In genomic region chr17:48541574-48542113, GRCh38 we compare ENCODE assay signal across 8 cellular contexts.
DNase-seq lines count a peak whose midpoint lies in the region; ATAC-seq and FAIRE-seq lines count a peak whose summit lies in the region.

No MANE protein-coding gene starts in this region.

- no peaks in the 10 kb centered on the region for H3K36me3 ChIP-seq in ES-I3 (ENCODE audit: insufficient read depth, low read length)

- ATAC-seq in HG03280 (IDR thresholded peaks at IDR 0.05; ENCODE audit: unreplicated experiment) = no peak

- H3K9me3 ChIP-seq in ES-I3 (ENCODE audit: control insufficient read depth, insufficient read depth, low read length) = no peaks in the 10 kb centered on the region

- FAIRE-seq in RCC 7860 (lab: Jason Lieb, UNC) = no peak

- H3K9ac ChIP-seq in ES-I3 (ENCODE audit: low read depth, low read length) = peak overlapping the region; percentile 63

- H3K4me1 ChIP-seq in ES-I3 (ENCODE audit: insufficient read depth, low read length) = peaks cover 28% of the 10 kb centered on the region

- DNase-seq in RCC 7860 (ENCODE audit: low spot score) (peak; percentile 48), astrocyte of the hippocampus (ENCODE audit: low read depth, low spot score) (peak; percentile 87), iris pigment epithelial cell (ENCODE audit: low read depth) (peak; percentile 63), DMS 273 (lab: John Stamatoyannopoulos, UW; ENCODE audit: unreplicated experiment) (no peak), GM19238 (ENCODE audit: insufficient read length, low spot score) (no peak)
- DNase-seq in stimulated activated CD4-positive, alpha-beta T cell treated with anti-CD3 and anti-CD28 coated beads, Interleukin-2, amount 100 ng/mL, for 24 hours = peak; percentile 49 to 53

Comparison
In these comparisons a context has a peak if more than half of its experiments do, and no peak if none do; other contexts are left out.
1. DNase-seq: peak in RCC 7860 (single experiment), astrocyte of the hippocampus (single experiment), iris pigment epithelial cell (single experiment) and stimulated activated CD4-positive, alpha-beta T cell treated with anti-CD3 and anti-CD28 coated beads, Interleukin-2, amount 100 ng/mL, for 24 hours (2 of 2); none in DMS 273 (single experiment) and GM19238 (single experiment).